28 cellular contexts compared by ENCODE assay signal in genomic region chrX:38505583-38505982, GRCh38. TPM values are rescaled to one million over a fixed set of nuclear protein-coding genes. Genes with fewer than 3 reads are reported as not detected.
"Had no signal": no experiment of that assay in that cellular context is flagged by ENCODE, and none has a peak within 500 bp of the region (broad histone marks: within the 10 kb centered on the region; RNA-seq: fewer than 3 reads in every experiment).

No MANE protein-coding gene starts in this region.

- ATAC-seq: natural killer cell; psoas muscle; right cardiac atrium; right lobe of liver; stimulated activated memory B cell treated with anti-CD40 and anti-IgM and Interleukin-4, amounts not matched to agents 10 μg/mL and 1 μg/mL and 100 μg/mL, for 72 hours; stimulated activated naive CD8-positive, alpha-beta T cell treated with anti-CD3 and anti-CD28 coated beads, Interleukin-15, amount 100 ng/mL, for 72 hours; stimulated activated naive CD8-positive, alpha-beta T cell treated with anti-CD3 and anti-CD28 coated beads, Interleukin-15, Interleukin-2, amounts not matched to agents 100 U/mL and 50 U/mL, for 24 hours; upper lobe of right lung had no signal

- H2AFZ ChIP-seq: neural progenitor cell, parathyroid adenoma had no signal

- DNase-seq: natural killer cell; occipital lobe; ovary; posterior cingulate gyrus; psoas muscle; right cardiac atrium; right lobe of liver; sigmoid colon; spleen; stimulated activated CD4-positive, alpha-beta T cell treated with anti-CD3 and anti-CD28 coated beads, Interleukin-12 subunit alpha, Interleukin-12 subunit beta, amount 100 ng/mL, for 4 hours; stimulated activated CD4-positive, alpha-beta T cell treated with anti-CD3 and anti-CD28 coated beads, Interleukin-1b, Interleukin-23, amount 100 ng/mL, for 48 hours; stimulated activated CD4-positive, alpha-beta T cell treated with anti-CD3 and anti-CD28 coated beads, Interleukin-4, amount 100 ng/mL, for 1 hour; stimulated activated CD4-positive, alpha-beta T cell treated with anti-CD3 and anti-CD28 coated beads, Interleukin-4, amount 100 ng/mL, for 4 hours; stimulated activated CD8-positive, alpha-beta memory T cell treated with anti-CD3 and anti-CD28 coated beads, Interleukin-4, amount 100 ng/mL, for 48 hours; stimulated activated naive CD4-positive, alpha-beta T cell; stimulated activated naive CD8-positive, alpha-beta T cell treated with anti-CD3 and anti-CD28 coated beads, Interleukin-15, amount 100 ng/mL, for 72 hours; stimulated activated naive CD8-positive, alpha-beta T cell treated with anti-CD3 and anti-CD28 coated beads, Interleukin-15, Interleukin-2, amounts not matched to agents 100 U/mL and 50 U/mL, for 24 hours; substantia nigra; testis; tibial artery; transverse colon; upper lobe of right lung; uterus had no signal

- H3K4me2 ChIP-seq: neural progenitor cell, smooth muscle cell had no signal

- H3K4me3 ChIP-seq: neural progenitor cell, ovary, psoas muscle, right lobe of liver, sigmoid colon, smooth muscle cell, spleen, suprapubic skin, testis, tibial artery, transverse colon, upper lobe of right lung, uterus had no signal

- H3K9me3 ChIP-seq: ovary, right lobe of liver, sigmoid colon, suprapubic skin, testis, transverse colon, upper lobe of right lung had no signal

- H3K27ac ChIP-seq: neural progenitor cell, ovary, parathyroid adenoma, psoas muscle, right lobe of liver, sigmoid colon, spleen, suprapubic skin, testis, tibial artery, transverse colon, upper lobe of right lung, uterus had no signal

- H3K36me3 ChIP-seq: neural progenitor cell, ovary, right lobe of liver, sigmoid colon, spleen, suprapubic skin, tibial artery, transverse colon, upper lobe of right lung, uterus had no signal

- H3K79me2 ChIP-seq: parathyroid adenoma had no signal

- H3K27me3 ChIP-seq: neural progenitor cell, ovary, right lobe of liver, sigmoid colon, spleen, suprapubic skin, testis, tibial artery, transverse colon, upper lobe of right lung had no signal

- H3K4me1 ChIP-seq: neural progenitor cell, parathyroid adenoma, psoas muscle, right lobe of liver, sigmoid colon, spleen, suprapubic skin, testis, tibial artery, transverse colon, upper lobe of right lung, uterus had no signal

RNA-seq across cellular contexts. Expression of gene TSPAN7, which starts 55.8 kb away (rescaled TPM):
- total RNA-seq: natural killer cell had no signal
